ENCODE assay signal across 13 cellular contexts in genomic region chr7:98869001-98869373, GRCh38. TPM values are rescaled to one million over a fixed set of nuclear protein-coding genes. Genes with fewer than 3 reads are reported as not detected.
A peak's percentile ranks its signal among the peaks of the same experiment; 100 is the strongest.
DNase-seq lines count a peak whose midpoint lies in the region; ATAC-seq and TF ChIP-seq lines count a peak whose summit lies in the region.
"Had no signal": no experiment of that assay in that cellular context is flagged by ENCODE, and none has a peak within 500 bp of the region (broad histone marks: within the 10 kb centered on the region; RNA-seq: fewer than 3 reads in every experiment).

No MANE protein-coding gene starts in this region.

- H3K4me1 Mint-ChIP-seq in activated CD8-positive, alpha-beta T cell treated with anti-CD3 and anti-CD28 coated beads for 36 hours (ENCODE audit: low read depth) = no peaks in the 10 kb centered on the region

- ATAC-seq in SK-N-SH treated with all-trans-retinoic acid at 6 μM for 48 hours (no peak), PC-3 (no peak), upper lobe of left lung (ENCODE audit: low FRiP score in 2 of 2) (no peak)
- no peak for ATAC-seq in activated CD8-positive, alpha-beta T cell treated with anti-CD3 and anti-CD28 coated beads for 36 hours

- 65% methylated on average over 9 of the region's 9 CpGs for WGBS in SK-N-SH (ENCODE audit: low lambda C conversion rate)
- WGBS in upper lobe of left lung, 2 donors = 33 to 36% methylated on average over 7 to 9 of the region's 9 CpGs

- peaks cover 24% of the 10 kb centered on the region for H3K27me3 Mint-ChIP-seq in activated CD8-positive, alpha-beta T cell treated with anti-CD3 and anti-CD28 coated beads for 36 hours

- H3K4me3 ChIP-seq in SK-N-SH (ENCODE audit: low read depth in 2 of 2, low read length in 1 of 2) = peak overlapping the region in 1 of 2 experiments; percentile 55; a peak in 1 of 4 replicates
- peak overlapping the region; percentile 65 for H3K4me3 ChIP-seq in fibroblast of the aortic adventitia (ENCODE audit: low read depth, low read length)
- H3K4me3 ChIP-seq in PC-3 (ENCODE audit: low read length) = no peak overlapping the region
- no peak overlapping the region for H3K4me3 ChIP-seq in upper lobe of left lung

- TF ChIP-seq EP300 in SK-N-SH (IDR thresholded peaks at IDR 0.05; ENCODE audit: borderline replicate concordance in 1 of 2, low read depth in 1 of 2, low read length in 1 of 2) (no peak), Ishikawa (IDR thresholded peaks at IDR 0.05; ENCODE audit: borderline replicate concordance) (no peak), upper lobe of left lung (IDR thresholded peaks at IDR 0.05) (no peak)

- no peak overlapping the region for H2AFZ ChIP-seq in SK-N-SH (ENCODE audit: low read depth)
- no peak overlapping the region for H2AFZ ChIP-seq in PC-3 (ENCODE audit: low read length)

- no peak overlapping the region for H3K27ac Mint-ChIP-seq in activated CD8-positive, alpha-beta T cell treated with anti-CD3 and anti-CD28 coated beads for 36 hours

- DNase-seq in SK-N-SH (no peak), fibroblast of the aortic adventitia (ENCODE audit: low read depth) (no peak), posterior vena cava (ENCODE audit: low spot score) (peak; percentile 29), PC-3 (no peak), upper lobe of left lung (no peak)
- no peak for DNase-seq in activated CD8-positive, alpha-beta T cell treated with anti-CD3 and anti-CD28 coated beads for 36 hours
- DNase-seq: activated CD4-positive, alpha-beta T cell treated with anti-CD3 and anti-CD28 coated beads for 48 hours; adrenal gland; NCI-H2227 treated with DMSO at 0.1 percent for 48 hours had no signal

- no peaks in the 10 kb centered on the region for H4K20me1 ChIP-seq in SK-N-SH (ENCODE audit: insufficient read depth)
- no peaks in the 10 kb centered on the region for H4K20me1 ChIP-seq in PC-3 (ENCODE audit: low read length)

- no peaks in the 10 kb centered on the region for H3K9me3 Mint-ChIP-seq in activated CD8-positive, alpha-beta T cell treated with anti-CD3 and anti-CD28 coated beads for 36 hours

- H3K9ac ChIP-seq in SK-N-SH (no peak overlapping the region), PC-3 (ENCODE audit: low read length) (no peak overlapping the region)
- H3K9ac ChIP-seq: KMS-11 had no signal

- POLR2A ChIA-PET in SK-N-SH (lab: Yijun Ruan, JAX) = no interaction called here
- POLR2A ChIA-PET in PC-3 (lab: Charles Lee; ENCODE audit: unreplicated experiment) = no interaction called here
- POLR2A ChIA-PET in activated CD8-positive, alpha-beta T cell treated with anti-CD3 and anti-CD28 coated beads for 36 hours (lab: Charles Lee) = interaction anchor here (0.7 kb wide), 1 partner anchor 8 kb away, joined by 3 read pairs; no protein-coding TSS in a partner anchor

- CTCF ChIA-PET in SK-N-SH (lab: Yijun Ruan, JAX) = interaction anchor here (3.2 to 4.1 kb wide), 2 partner anchors 9 to 28 kb away, joined by 23 to 34 read pairs; partner anchors contain the start of gene TRRAP
- CTCF ChIA-PET in PC-3 (lab: Charles Lee) = no interaction called here
- CTCF ChIA-PET in activated CD8-positive, alpha-beta T cell treated with anti-CD3 and anti-CD28 coated beads for 36 hours (lab: Charles Lee) = no interaction called here

- TF ChIP-seq RAD21 in SK-N-SH (IDR thresholded peaks at IDR 0.05; ENCODE audit: low read length) (no peak), Ishikawa (IDR thresholded peaks at IDR 0.05; ENCODE audit: low read depth) (no peak)

- intact Hi-C loops in posterior vena cava (cut with DNase I) = loop anchor here in 1 of 2 donors (2.0 kb wide), 1 partner anchor 42 kb away; no protein-coding TSS in a partner anchor
- intact Hi-C loops in PC-3 (cut with micrococcal nuclease) = no loop called here
- intact Hi-C loops in activated CD8-positive, alpha-beta T cell treated with anti-CD3 and anti-CD28 coated beads for 36 hours (cut with micrococcal nuclease) = no loop called here

- no peak for TF ChIP-seq CTCF in SK-N-SH (IDR thresholded peaks at IDR 0.05)
- no peak for TF ChIP-seq CTCF in fibroblast of the aortic adventitia (IDR thresholded peaks at IDR 0.05; ENCODE audit: insufficient read depth, low read length)
- no peak for TF ChIP-seq CTCF in PC-3 (conservative IDR thresholded peaks at IDR 0.05; ENCODE audit: low read depth, low read length)
- no peak for TF ChIP-seq CTCF in upper lobe of left lung (IDR thresholded peaks at IDR 0.05)
- no peak for TF ChIP-seq CTCF in activated CD8-positive, alpha-beta T cell treated with anti-CD3 and anti-CD28 coated beads for 36 hours (IDR thresholded peaks at IDR 0.05)

- TF ChIP-seq POLR2A in upper lobe of left lung (IDR thresholded peaks at IDR 0.05) = no peak

- no peak overlapping the region for H3K4me3 Mint-ChIP-seq in activated CD8-positive, alpha-beta T cell treated with anti-CD3 and anti-CD28 coated beads for 36 hours

- BruUV-seq in PC-3 (replicated peaks; lab: Mats Ljungman, UMichigan) = no TSS peak

- no peaks in the 10 kb centered on the region for H3K36me3 Mint-ChIP-seq in activated CD8-positive, alpha-beta T cell treated with anti-CD3 and anti-CD28 coated beads for 36 hours (ENCODE audit: low read depth)

- no peaks in the 10 kb centered on the region for H3K36me3 ChIP-seq in SK-N-SH (replicated peaks in 1 of 2; ENCODE audit: control insufficient read depth in 1 of 2, insufficient read depth in 2 of 2, low read length in 1 of 2)
- no peaks in the 10 kb centered on the region for H3K36me3 ChIP-seq in PC-3 (ENCODE audit: low read depth, low read length)
- no peaks in the 10 kb centered on the region for H3K36me3 ChIP-seq in upper lobe of left lung
- H3K36me3 ChIP-seq: adrenal gland had no signal

- no peaks in the 10 kb centered on the region for H3K9me3 ChIP-seq in SK-N-SH
- no peaks in the 10 kb centered on the region for H3K9me3 ChIP-seq in PC-3 (ENCODE audit: low read length)
- H3K9me3 ChIP-seq in upper lobe of left lung = no peaks in the 10 kb centered on the region
- H3K9me3 ChIP-seq: adrenal gland had no signal

- no peaks in the 10 kb centered on the region for H3K79me2 ChIP-seq in SK-N-SH (ENCODE audit: insufficient read depth)
- no peaks in the 10 kb centered on the region for H3K79me2 ChIP-seq in PC-3 (ENCODE audit: low read length)

- H3F3A ChIP-seq in SK-N-SH (replicated peaks; ENCODE audit: insufficient read depth) (no peaks in the 10 kb centered on the region), PC-3 (ENCODE audit: low read length, unreplicated experiment) (no peaks in the 10 kb centered on the region)

- H3K27ac ChIP-seq in SK-N-SH (ENCODE audit: low read depth in 2 of 2, low read length in 1 of 2) (peak overlapping the region in 1 of 2 experiments; percentile 81; a peak in 1 of 4 replicates), PC-3 (ENCODE audit: low read length) (no peak overlapping the region), upper lobe of left lung (no peak overlapping the region)
- H3K27ac ChIP-seq: KMS-11 had no signal

- H3K9me2 ChIP-seq in SK-N-SH = no peaks in the 10 kb centered on the region
- no peaks in the 10 kb centered on the region for H3K9me2 ChIP-seq in PC-3 (replicated peaks; ENCODE audit: low read length)

- H3K4me2 ChIP-seq in SK-N-SH (peak overlapping the region; percentile 71; the same call in 1 of the 2 replicates), PC-3 (ENCODE audit: low read length) (no peak overlapping the region)
- H3K4me2 ChIP-seq: KMS-11 had no signal

- H3K4me1 ChIP-seq in SK-N-SH (ENCODE audit: control insufficient read depth in 1 of 2, insufficient read depth in 2 of 2, low read depth in 1 of 2, low read length in 1 of 2) (peaks cover 0 to 30% of the 10 kb centered on the region in 2 experiments; a peak in 1 of 4 replicates), PC-3 (ENCODE audit: insufficient read depth, low read length) (no peaks in the 10 kb centered on the region; the same call in 1 of the 2 replicates), upper lobe of left lung (peaks cover 13 to 22% (median 18%) of the 10 kb centered on the region in 4 donors)

- H3K27me3 ChIP-seq in SK-N-SH (ENCODE audit: insufficient read depth) (peaks cover 21% of the 10 kb centered on the region), PC-3 (ENCODE audit: low read length) (no peaks in the 10 kb centered on the region), upper lobe of left lung (peaks cover 0 to 18% (median 10%) of the 10 kb centered on the region in 4 donors)

TF ChIP-seq in SK-N-SH, 30 proteins besides CTCF, POLR2A, EP300 and RAD21:
- TF ChIP-seq RFX5 (IDR thresholded peaks at IDR 0.05; ENCODE audit: low read length) (no peak), SIN3A (IDR thresholded peaks at IDR 0.05; ENCODE audit: borderline replicate concordance, low read depth, low read length) (no peak), MXI1 (IDR thresholded peaks at IDR 0.05; ENCODE audit: low read depth, low read length) (no peak), POLR2AphosphoS5 (IDR thresholded peaks at IDR 0.05; ENCODE audit: low read depth, low read length) (no peak)

TF ChIP-seq in SK-N-SH treated with all-trans-retinoic acid at 6 μM for 48 hours, 23 proteins besides CTCF, POLR2A, EP300 and RAD21 (continues in another document):
- no peak for TF ChIP-seq ZNF8 (CRISPR knock-in tag; IDR thresholded peaks at IDR 0.05)
- no peak for TF ChIP-seq OSR1 (CRISPR knock-in tag; IDR thresholded peaks at IDR 0.05)
- no peak for TF ChIP-seq GLIS3 (CRISPR knock-in tag; IDR thresholded peaks at IDR 0.05)
- TF ChIP-seq ZNF565 (CRISPR knock-in tag; conservative IDR thresholded peaks at IDR 0.05; ENCODE audit: low read depth) = no peak
- TF ChIP-seq RARB (CRISPR knock-in tag; IDR thresholded peaks at IDR 0.05) = no peak

TF ChIP-seq in Ishikawa, 13 proteins besides CTCF, POLR2A, EP300 and RAD21 (continues in another document):
- 0 out of 2 replicates have a peak, but pooled peaks have one; percentile 40 for TF ChIP-seq ZBTB7A (IDR thresholded peaks at IDR 0.05; ENCODE audit: low read depth)
- TF ChIP-seq YY1 (IDR thresholded peaks at IDR 0.05; ENCODE audit: low read depth) = no peak

RNA-seq across cellular contexts. Expression of gene TMEM130, which starts 0.8 kb away (rescaled TPM):
- 1.2 and 1.3 TPM in 2 replicates for polyA plus RNA-seq in SK-N-SH (2012; rRNA removed)
- polyA plus RNA-seq in SK-N-SH (2012; cell fraction: cytosol; rRNA removed) = 0.54 and 0.76 TPM in 2 replicates
- polyA plus RNA-seq in SK-N-SH (2012; cell fraction: nucleus; rRNA removed) = 1.7 and 2.0 TPM in 2 replicates
- total RNA-seq in fibroblast of the aortic adventitia (ENCODE audit: low replicate concordance) = 0.27 and 0.57 TPM in 2 replicates
- total RNA-seq in posterior vena cava = 1 to 10 TPM in 1 of 2 donors, under 1 TPM in 1; 0.62 to 1.6 TPM
- total RNA-seq in PC-3 (2014; rRNA removed) = not detected in 2 replicates
- total RNA-seq in upper lobe of left lung = 10 to 100 TPM in 1 of 6 donors, 1 to 10 TPM in 4, under 1 TPM in 1; 0.30 to 10.2 (median 2.7) TPM
- total RNA-seq in activated CD8-positive, alpha-beta T cell treated with anti-CD3 and anti-CD28 coated beads for 36 hours = under 1 TPM in 1 of 2 experiments, not detected in 1; 0.38 TPM
- total RNA-seq: SK-MEL-5 had no signal

RNA-seq across cellular contexts. Expression of gene TRRAP, which starts 9.3 kb away (rescaled TPM):
- 19.6 and 24.9 TPM in 2 replicates for polyA plus RNA-seq in SK-N-SH (2012; rRNA removed)
- 11.9 and 16.5 TPM in 2 replicates for polyA plus RNA-seq in SK-N-SH (2012; cell fraction: cytosol; rRNA removed)
- polyA plus RNA-seq in SK-N-SH (2012; cell fraction: nucleus; rRNA removed) = 48.2 and 49.1 TPM in 2 replicates
- 9.6 and 17.4 TPM in 2 replicates for total RNA-seq in fibroblast of the aortic adventitia (ENCODE audit: low replicate concordance)
- total RNA-seq in posterior vena cava = 10 to 100 TPM; 25.6 to 26.9 TPM
- total RNA-seq in PC-3 (2014; rRNA removed) = 17.7 and 27.1 TPM in 2 replicates
- 10 to 100 TPM; 29.1 to 53.4 (median 37.5) TPM for total RNA-seq in upper lobe of left lung
- total RNA-seq in activated CD8-positive, alpha-beta T cell treated with anti-CD3 and anti-CD28 coated beads for 36 hours = 10 to 100 TPM; 45.5 to 48.2 TPM
